Comparison of ENCODE assay signal across 8 cellular contexts in the genomic region with DNA sequence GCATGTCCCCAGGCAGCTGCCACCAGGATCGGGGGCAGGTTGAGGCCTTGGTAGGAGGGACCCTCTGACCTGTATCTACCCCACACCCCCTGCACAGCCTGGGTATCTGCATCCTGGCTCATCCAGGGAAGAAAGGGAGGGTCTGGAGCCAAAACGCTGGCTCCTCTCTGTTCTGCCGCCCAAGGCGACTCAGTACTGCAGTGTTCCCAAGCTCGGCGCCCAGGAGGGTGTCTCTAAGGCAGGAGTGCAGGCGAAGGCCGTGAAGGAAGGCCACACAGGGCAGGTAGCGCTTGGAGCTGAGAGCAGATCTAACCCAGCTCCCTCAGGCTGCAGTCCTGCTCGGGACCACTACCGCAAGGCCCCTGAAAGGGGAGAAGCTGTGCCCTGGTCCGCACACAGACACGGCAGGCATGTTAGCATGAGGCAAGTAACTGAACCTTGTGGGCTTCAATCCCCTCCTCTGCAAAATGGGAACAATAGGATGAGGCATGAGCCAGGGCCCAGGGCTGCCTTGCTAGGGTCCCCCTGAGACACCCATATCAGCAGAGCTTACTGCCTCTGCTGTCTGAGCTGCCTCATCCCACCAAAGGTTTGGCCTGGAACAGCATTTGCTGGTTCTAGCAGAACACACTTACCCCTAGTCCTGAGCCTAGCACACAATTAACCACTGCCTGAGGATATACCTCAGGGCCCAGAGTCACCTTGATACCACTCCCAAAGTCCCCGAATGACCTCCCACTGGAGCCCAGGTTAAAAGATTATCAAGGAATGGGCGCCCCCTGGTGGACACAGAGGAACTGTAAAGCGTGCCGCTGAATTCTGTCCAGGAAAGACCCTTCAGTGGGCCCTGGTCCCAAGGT. TPM values are rescaled to one million over a fixed set of nuclear protein-coding genes. Genes with fewer than 3 reads are reported as not detected.
DNase-seq lines count a peak whose midpoint lies in the region; ATAC-seq and TF ChIP-seq lines count a peak whose summit lies in the region.

No MANE protein-coding gene starts in this region.

- no peaks in the 10 kb centered on the region for H3K27me3 ChIP-seq in WERI-Rb-1 (ENCODE audit: insufficient read depth, low read depth, severe bottlenecking)

- H3K9me3 ChIP-seq in WERI-Rb-1 (ENCODE audit: severe bottlenecking), result peaks cover 2% of the 10 kb centered on the region

- H3K36me3 ChIP-seq in WERI-Rb-1, result peaks cover 44% of the 10 kb centered on the region

- DNase-seq in SIG-M5 treated with dmso at 0.1 percent for 504 hours (lab: John Stamatoyannopoulos, UW; ENCODE audit: unreplicated experiment) (peak; percentile 70), SIG-M5 (lab: John Stamatoyannopoulos, UW) (no peak), NCI-H2029 (lab: John Stamatoyannopoulos, UW) (peak; percentile 68), WERI-Rb-1 (peak; percentile 91), cardiac fibroblast (ENCODE audit: low read depth in 2 of 2) (peak; percentile 48 to 61), left lobe of liver (ENCODE audit: low spot score) (peak; percentile 72)
- peak in 2 of 3 donors; percentile 51 to 81 for DNase-seq in stimulated activated CD4-positive, alpha-beta T cell treated with anti-CD3 and anti-CD28 coated beads, TNF-alpha, amount 100 ng/mL, for 1 hour (ENCODE audit: low read depth in 3 of 3, low spot score in 1 of 3)

- peak overlapping the region; percentile 51 for H3K27ac ChIP-seq in WERI-Rb-1

- TF ChIP-seq CTCF in WERI-Rb-1 (IDR thresholded peaks at IDR 0.05; ENCODE audit: low read depth, low read length), result peak; percentile 69
- TF ChIP-seq CTCF in cardiac fibroblast (IDR thresholded peaks at IDR 0.05; ENCODE audit: low read depth, low read length), result peak; percentile 62

- H3K4me3 ChIP-seq in WERI-Rb-1 (ENCODE audit: low read depth, low read length) (no peak overlapping the region), cardiac fibroblast (replicated peaks in 1 of 2; ENCODE audit: low read depth in 2 of 2, low read length in 2 of 2) (no peak overlapping the region)

- ATAC-seq in left lobe of liver, result peak; percentile 42
- ATAC-seq in GM21515 (IDR thresholded peaks at IDR 0.05; ENCODE audit: unreplicated experiment), result no peak

RNA-seq across cellular contexts. Expression of a gene that starts 6.5 kb away (rescaled TPM):
- 213 TPM for total RNA-seq in left lobe of liver
